2 cellular contexts compared by ENCODE assay signal in genomic region chr2:210954508-210954907, GRCh38.
A peak's percentile ranks its signal among the peaks of the same experiment; 100 is the strongest.
TF ChIP-seq lines count a peak whose summit lies in the region.

No MANE protein-coding gene starts in this region.

TF ChIP-seq in HepG2, 621 proteins besides CTCF, POLR2A, EP300 and RAD21:
- TF ChIP-seq ARID5B (CRISPR knock-in tag; IDR thresholded peaks at IDR 0.05) (no peak), LCORL (IDR thresholded peaks at IDR 0.05) (peak; percentile 97), LCORL (CRISPR knock-in tag; IDR thresholded peaks at IDR 0.05) (no peak)

TF ChIP-seq in SK-N-SH, 30 proteins besides CTCF, POLR2A, EP300 and RAD21 (continued from another document):
- TF ChIP-seq JUND (IDR thresholded peaks at IDR 0.05), result no peak
- no peak; the same call in 1 of the 2 replicates for TF ChIP-seq FOXJ3 (CRISPR knock-in tag; IDR thresholded peaks at IDR 0.05)
- TF ChIP-seq, protein P1, sequence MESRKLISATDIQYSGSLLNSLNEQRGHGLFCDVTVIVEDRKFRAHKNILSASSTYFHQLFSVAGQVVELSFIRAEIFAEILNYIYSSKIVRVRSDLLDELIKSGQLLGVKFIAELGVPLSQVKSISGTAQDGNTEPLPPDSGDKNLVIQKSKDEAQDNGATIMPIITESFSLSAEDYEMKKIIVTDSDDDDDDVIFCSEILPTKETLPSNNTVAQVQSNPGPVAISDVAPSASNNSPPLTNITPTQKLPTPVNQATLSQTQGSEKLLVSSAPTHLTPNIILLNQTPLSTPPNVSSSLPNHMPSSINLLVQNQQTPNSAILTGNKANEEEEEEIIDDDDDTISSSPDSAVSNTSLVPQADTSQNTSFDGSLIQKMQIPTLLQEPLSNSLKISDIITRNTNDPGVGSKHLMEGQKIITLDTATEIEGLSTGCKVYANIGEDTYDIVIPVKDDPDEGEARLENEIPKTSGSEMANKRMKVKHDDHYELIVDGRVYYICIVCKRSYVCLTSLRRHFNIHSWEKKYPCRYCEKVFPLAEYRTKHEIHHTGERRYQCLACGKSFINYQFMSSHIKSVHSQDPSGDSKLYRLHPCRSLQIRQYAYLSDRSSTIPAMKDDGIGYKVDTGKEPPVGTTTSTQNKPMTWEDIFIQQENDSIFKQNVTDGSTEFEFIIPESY (IDR thresholded peaks at IDR 0.05; ENCODE audit: borderline replicate concordance, low read depth), result no peak
- TF ChIP-seq EZH2phosphoT487 (IDR thresholded peaks at IDR 0.05; ENCODE audit: borderline replicate concordance, low read depth), result no peak
- TF ChIP-seq REST (IDR thresholded peaks at IDR 0.05; ENCODE audit: low read depth, low read length), result no peak
- TF ChIP-seq RFX5 (IDR thresholded peaks at IDR 0.05; ENCODE audit: low read length), result peak; percentile 34; the same call in 1 of the 2 replicates
- TF ChIP-seq, protein P2, sequence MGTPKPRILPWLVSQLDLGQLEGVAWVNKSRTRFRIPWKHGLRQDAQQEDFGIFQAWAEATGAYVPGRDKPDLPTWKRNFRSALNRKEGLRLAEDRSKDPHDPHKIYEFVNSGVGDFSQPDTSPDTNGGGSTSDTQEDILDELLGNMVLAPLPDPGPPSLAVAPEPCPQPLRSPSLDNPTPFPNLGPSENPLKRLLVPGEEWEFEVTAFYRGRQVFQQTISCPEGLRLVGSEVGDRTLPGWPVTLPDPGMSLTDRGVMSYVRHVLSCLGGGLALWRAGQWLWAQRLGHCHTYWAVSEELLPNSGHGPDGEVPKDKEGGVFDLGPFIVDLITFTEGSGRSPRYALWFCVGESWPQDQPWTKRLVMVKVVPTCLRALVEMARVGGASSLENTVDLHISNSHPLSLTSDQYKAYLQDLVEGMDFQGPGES (IDR thresholded peaks at IDR 0.05; ENCODE audit: low read depth, low read length), result no peak
- peak; percentile 93 for TF ChIP-seq GATA2 (CRISPR knock-in tag; IDR thresholded peaks at IDR 0.05)
- TF ChIP-seq, protein P3, sequence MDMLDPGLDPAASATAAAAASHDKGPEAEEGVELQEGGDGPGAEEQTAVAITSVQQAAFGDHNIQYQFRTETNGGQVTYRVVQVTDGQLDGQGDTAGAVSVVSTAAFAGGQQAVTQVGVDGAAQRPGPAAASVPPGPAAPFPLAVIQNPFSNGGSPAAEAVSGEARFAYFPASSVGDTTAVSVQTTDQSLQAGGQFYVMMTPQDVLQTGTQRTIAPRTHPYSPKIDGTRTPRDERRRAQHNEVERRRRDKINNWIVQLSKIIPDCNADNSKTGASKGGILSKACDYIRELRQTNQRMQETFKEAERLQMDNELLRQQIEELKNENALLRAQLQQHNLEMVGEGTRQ (IDR thresholded peaks at IDR 0.05; ENCODE audit: borderline replicate concordance, low read depth, low read length), result no peak
- TF ChIP-seq GABPA (IDR thresholded peaks at IDR 0.05; ENCODE audit: low read depth), result no peak
- peak; percentile 84 for TF ChIP-seq NFIC (IDR thresholded peaks at IDR 0.05; ENCODE audit: borderline replicate concordance)
- TF ChIP-seq SIN3A (IDR thresholded peaks at IDR 0.05; ENCODE audit: borderline replicate concordance, low read depth, low read length), result no peak
- no peak for TF ChIP-seq YY1 (IDR thresholded peaks at IDR 0.05; ENCODE audit: low read depth)
